15 cellular contexts compared by ENCODE assay signal in the genomic region with DNA sequence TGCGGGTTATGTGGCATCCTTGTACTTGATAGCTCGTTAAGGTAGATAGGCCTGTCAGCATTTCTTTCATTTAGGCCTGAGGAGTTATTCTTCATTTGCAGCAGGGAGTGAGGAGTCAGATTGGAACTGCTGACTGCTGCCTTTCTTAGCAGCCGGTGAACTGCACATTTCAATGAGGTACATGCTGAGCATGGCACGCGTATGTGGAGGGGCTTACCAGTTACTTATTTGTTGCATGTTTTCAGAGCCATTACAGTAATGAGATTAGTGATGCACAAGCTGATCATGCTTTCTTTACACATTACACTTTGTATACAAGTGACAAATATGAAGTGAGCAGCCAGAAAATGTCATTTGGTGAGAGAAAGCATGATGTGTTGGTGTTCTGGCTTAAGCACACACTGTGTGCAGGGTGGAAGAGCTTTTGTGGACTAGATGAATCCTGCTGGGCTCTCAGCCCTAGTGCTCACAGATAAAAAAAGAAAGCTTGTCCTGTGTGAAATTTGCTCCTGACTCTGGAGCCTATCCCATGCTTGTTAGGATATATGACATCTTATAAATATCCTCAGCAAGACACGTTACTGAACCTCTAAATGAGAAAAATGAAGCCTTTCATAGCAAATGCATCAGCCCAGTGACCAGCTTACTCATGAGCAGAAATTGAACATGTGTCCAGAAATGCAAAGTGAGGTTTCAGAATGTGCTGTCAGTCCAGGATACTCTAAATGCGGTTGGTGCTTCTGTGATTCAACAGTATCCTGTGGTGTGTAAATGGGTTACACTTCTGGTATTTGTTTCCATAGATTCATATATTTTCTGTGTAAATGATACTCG.
A peak's percentile ranks its signal among the peaks of the same experiment; 100 is the strongest.
DNase-seq lines count a peak whose midpoint lies in the region; ATAC-seq, FAIRE-seq and TF ChIP-seq lines count a peak whose summit lies in the region.
"Had no signal": no experiment of that assay in that cellular context is flagged by ENCODE, and none has a peak within 500 bp of the region (broad histone marks: within the 10 kb centered on the region; RNA-seq: fewer than 3 reads in every experiment).

No MANE protein-coding gene starts in this region.

- H3K27ac Mint-ChIP-seq in activated naive CD4-positive, alpha-beta T cell treated with anti-CD3 and anti-CD28 coated beads for 36 hours, result no peak overlapping the region
- H3K27ac Mint-ChIP-seq: activated CD4-positive, alpha-beta memory T cell treated with anti-CD3 and anti-CD28 coated beads for 36 hours; activated T-helper 2 cell treated with anti-CD3 and anti-CD28 coated beads, Interferon-gamma antibody, Interleukin-2, Interleukin-4, amounts not matched to agents 10 μg/mL and 5 μg/mL and 100 μg/mL, durations not matched to agents 14 hours and 24 hours and 36 hours; CD4-positive, CD25-positive, alpha-beta regulatory T cell; nephron progenitor cell had no signal

- no peak for TF ChIP-seq RAD21 in neural cell (conservative IDR thresholded peaks at IDR 0.05)

- peak overlapping the region; percentile 14 for H3K4me3 ChIP-seq in neural cell (ENCODE audit: low read length)
- H3K4me3 ChIP-seq: tibial artery had no signal

- no peaks in the 10 kb centered on the region for H3K79me2 ChIP-seq in neural cell (replicated peaks; ENCODE audit: insufficient read depth, low read length)

- no peak for FAIRE-seq in HTR-8/SVneo (lab: Jason Lieb, UNC)

- intact Hi-C loops in Right ventricle myocardium superior (cut with DNase I), result loop anchor here (10.0 kb wide), 1 partner anchor 89 kb away; no protein-coding TSS in a partner anchor
- intact Hi-C loops in left cardiac atrium (cut with DNase I), result no loop called here
- intact Hi-C loops in activated naive CD4-positive, alpha-beta T cell treated with anti-CD3 and anti-CD28 coated beads for 36 hours (cut with micrococcal nuclease), result no loop called here

- no peaks in the 10 kb centered on the region for H3K4me1 Mint-ChIP-seq in activated naive CD4-positive, alpha-beta T cell treated with anti-CD3 and anti-CD28 coated beads for 36 hours (ENCODE audit: low read depth)
- H3K4me1 Mint-ChIP-seq: CD4-positive, CD25-positive, alpha-beta regulatory T cell; nephron progenitor cell had no signal

- H3K9me3 Mint-ChIP-seq in activated naive CD4-positive, alpha-beta T cell treated with anti-CD3 and anti-CD28 coated beads for 36 hours, result peaks cover 5% of the 10 kb centered on the region
- H3K9me3 Mint-ChIP-seq: activated T-helper 2 cell treated with anti-CD3 and anti-CD28 coated beads, Interferon-gamma antibody, Interleukin-2, Interleukin-4, amounts not matched to agents 10 μg/mL and 5 μg/mL and 100 μg/mL, durations not matched to agents 14 hours and 24 hours and 36 hours; nephron progenitor cell had no signal

- no peak overlapping the region for H3K4me2 ChIP-seq in neural cell (ENCODE audit: low read length)

- no peaks in the 10 kb centered on the region for H3K36me3 Mint-ChIP-seq in activated naive CD4-positive, alpha-beta T cell treated with anti-CD3 and anti-CD28 coated beads for 36 hours (ENCODE audit: low read depth)
- H3K36me3 Mint-ChIP-seq: activated CD4-positive, alpha-beta memory T cell treated with anti-CD3 and anti-CD28 coated beads for 36 hours; CD4-positive, CD25-positive, alpha-beta regulatory T cell had no signal

- H3K27me3 ChIP-seq in neural cell (ENCODE audit: insufficient read depth, low read depth, low read length), result no peaks in the 10 kb centered on the region
- H3K27me3 ChIP-seq: tibial artery had no signal

- H3K36me3 ChIP-seq in neural cell (ENCODE audit: insufficient read depth, low read length), result no peaks in the 10 kb centered on the region
- H3K36me3 ChIP-seq: tibial artery had no signal

- H3K27ac ChIP-seq in neural cell (ENCODE audit: low read length), result peak overlapping the region; percentile 26
- no peak overlapping the region for H3K27ac ChIP-seq in RWPE1
- H3K27ac ChIP-seq: tibial artery had no signal

- CTCF ChIA-PET in RWPE1 (lab: Yijun Ruan, JAX), result no interaction called here
- CTCF ChIA-PET in activated naive CD4-positive, alpha-beta T cell treated with anti-CD3 and anti-CD28 coated beads for 36 hours (lab: Charles Lee), result no interaction called here

- H2AFZ ChIP-seq in neural cell (ENCODE audit: low read depth, low read length), result no peak overlapping the region

- H3K4me3 Mint-ChIP-seq in activated naive CD4-positive, alpha-beta T cell treated with anti-CD3 and anti-CD28 coated beads for 36 hours, result no peak overlapping the region
- H3K4me3 Mint-ChIP-seq: activated CD4-positive, alpha-beta memory T cell treated with anti-CD3 and anti-CD28 coated beads for 36 hours; CD4-positive, CD25-positive, alpha-beta regulatory T cell; nephron progenitor cell had no signal

- H4K20me1 ChIP-seq in neural cell (ENCODE audit: insufficient read depth), result no peaks in the 10 kb centered on the region

- TF ChIP-seq CTCF in neural cell (IDR thresholded peaks at IDR 0.05; ENCODE audit: poor library complexity, severe bottlenecking) (no peak), RWPE1 (conservative IDR thresholded peaks at IDR 0.05; ENCODE audit: low read depth) (no peak)

- POLR2A ChIA-PET in RWPE1 (lab: Yijun Ruan, JAX; ENCODE audit: low non-redundant PET), result no interaction called here

- no peaks in the 10 kb centered on the region for H3K9me2 ChIP-seq in neural cell (ENCODE audit: insufficient read depth, low read length)

- no peaks in the 10 kb centered on the region for H3F3A ChIP-seq in neural cell (ENCODE audit: insufficient read depth, low read length, poor library complexity, severe bottlenecking)

- peak; percentile 17 for ATAC-seq in Right ventricle myocardium superior (ENCODE audit: poor library complexity)
- no peak for ATAC-seq in left cardiac atrium
- peak; percentile 88 for ATAC-seq in GM21717 (IDR thresholded peaks at IDR 0.05; ENCODE audit: unreplicated experiment)
- ATAC-seq in HG03280 (IDR thresholded peaks at IDR 0.05; ENCODE audit: unreplicated experiment), result peak; percentile 89

- no peak overlapping the region for H3K9ac ChIP-seq in neural cell (ENCODE audit: low read length)

- no peak for DNase-seq in Right ventricle myocardium superior
- DNase-seq in left cardiac atrium, result no peak
- no peak for DNase-seq in RWPE1 (ENCODE audit: low spot score)
- no peak for DNase-seq in activated naive CD4-positive, alpha-beta T cell treated with anti-CD3 and anti-CD28 coated beads for 36 hours
- no peak for DNase-seq in HTR-8/SVneo (ENCODE audit: insufficient read length, low spot score)
- DNase-seq: activated CD4-positive, alpha-beta memory T cell treated with anti-CD3 and anti-CD28 coated beads for 36 hours; CD4-positive, CD25-positive, alpha-beta regulatory T cell; nephron progenitor cell; OCI-M1; stimulated activated CD8-positive, alpha-beta memory T cell treated with anti-CD3 and anti-CD28 coated beads, Interleukin-4, amount 100 ng/mL, for 48 hours; tibial artery had no signal

- H3K27me3 Mint-ChIP-seq in activated naive CD4-positive, alpha-beta T cell treated with anti-CD3 and anti-CD28 coated beads for 36 hours (ENCODE audit: low read depth), result no peaks in the 10 kb centered on the region
- H3K27me3 Mint-ChIP-seq: activated CD4-positive, alpha-beta memory T cell treated with anti-CD3 and anti-CD28 coated beads for 36 hours; CD4-positive, CD25-positive, alpha-beta regulatory T cell had no signal

- TF ChIP-seq EP300 in neural cell (conservative IDR thresholded peaks at IDR 0.05; ENCODE audit: poor library complexity, severe bottlenecking), result no peak

- H3K9me3 ChIP-seq in neural cell (ENCODE audit: low read length), result no peaks in the 10 kb centered on the region
- H3K9me3 ChIP-seq: tibial artery had no signal

TF ChIP-seq in neural cell, 6 proteins besides CTCF, POLR2A, EP300 and RAD21:
- TF ChIP-seq POLR2AphosphoS5 (IDR thresholded peaks at IDR 0.05) (no peak), EZH2 (IDR thresholded peaks at IDR 0.05; ENCODE audit: borderline replicate concordance, insufficient read depth, low read length, poor library complexity, severe bottlenecking) (no peak), TAF1 (IDR thresholded peaks at IDR 0.05; ENCODE audit: low read depth) (no peak), SMC3 (conservative IDR thresholded peaks at IDR 0.05; ENCODE audit: poor library complexity) (no peak), MXI1 (conservative IDR thresholded peaks at IDR 0.05; ENCODE audit: poor library complexity, severe bottlenecking) (no peak)
- TF ChIP-seq, protein P1, sequence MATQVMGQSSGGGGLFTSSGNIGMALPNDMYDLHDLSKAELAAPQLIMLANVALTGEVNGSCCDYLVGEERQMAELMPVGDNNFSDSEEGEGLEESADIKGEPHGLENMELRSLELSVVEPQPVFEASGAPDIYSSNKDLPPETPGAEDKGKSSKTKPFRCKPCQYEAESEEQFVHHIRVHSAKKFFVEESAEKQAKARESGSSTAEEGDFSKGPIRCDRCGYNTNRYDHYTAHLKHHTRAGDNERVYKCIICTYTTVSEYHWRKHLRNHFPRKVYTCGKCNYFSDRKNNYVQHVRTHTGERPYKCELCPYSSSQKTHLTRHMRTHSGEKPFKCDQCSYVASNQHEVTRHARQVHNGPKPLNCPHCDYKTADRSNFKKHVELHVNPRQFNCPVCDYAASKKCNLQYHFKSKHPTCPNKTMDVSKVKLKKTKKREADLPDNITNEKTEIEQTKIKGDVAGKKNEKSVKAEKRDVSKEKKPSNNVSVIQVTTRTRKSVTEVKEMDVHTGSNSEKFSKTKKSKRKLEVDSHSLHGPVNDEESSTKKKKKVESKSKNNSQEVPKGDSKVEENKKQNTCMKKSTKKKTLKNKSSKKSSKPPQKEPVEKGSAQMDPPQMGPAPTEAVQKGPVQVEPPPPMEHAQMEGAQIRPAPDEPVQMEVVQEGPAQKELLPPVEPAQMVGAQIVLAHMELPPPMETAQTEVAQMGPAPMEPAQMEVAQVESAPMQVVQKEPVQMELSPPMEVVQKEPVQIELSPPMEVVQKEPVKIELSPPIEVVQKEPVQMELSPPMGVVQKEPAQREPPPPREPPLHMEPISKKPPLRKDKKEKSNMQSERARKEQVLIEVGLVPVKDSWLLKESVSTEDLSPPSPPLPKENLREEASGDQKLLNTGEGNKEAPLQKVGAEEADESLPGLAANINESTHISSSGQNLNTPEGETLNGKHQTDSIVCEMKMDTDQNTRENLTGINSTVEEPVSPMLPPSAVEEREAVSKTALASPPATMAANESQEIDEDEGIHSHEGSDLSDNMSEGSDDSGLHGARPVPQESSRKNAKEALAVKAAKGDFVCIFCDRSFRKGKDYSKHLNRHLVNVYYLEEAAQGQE (IDR thresholded peaks at IDR 0.05; ENCODE audit: borderline replicate concordance), result no peak

Comparison
In these comparisons a context has a peak if more than half of its experiments do, and no peak if none do; other contexts are left out.
1. ATAC-seq: peak in Right ventricle myocardium superior (single experiment), GM21717 (single experiment) and HG03280 (single experiment); none in left cardiac atrium (0 of 2).